17 cellular contexts compared by ENCODE assay signal in the genomic region with DNA sequence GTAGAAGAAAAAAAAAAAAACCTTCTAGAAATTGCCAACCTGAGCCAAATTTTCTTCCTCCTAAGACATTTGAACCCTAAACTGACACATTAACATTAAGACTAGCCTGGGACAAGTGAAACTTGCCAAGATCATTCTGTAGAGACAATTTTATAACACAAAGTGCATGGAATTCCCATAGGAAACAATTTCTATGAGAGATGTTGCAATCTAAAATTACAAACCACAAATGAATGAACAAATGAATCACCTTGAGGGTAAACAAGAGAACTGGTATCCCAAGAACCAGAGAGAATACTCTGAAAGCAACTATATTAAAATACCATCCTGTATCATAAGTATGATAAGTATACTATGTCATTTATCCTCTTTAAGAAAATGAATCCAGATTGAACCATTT.
DNase-seq lines count a peak whose midpoint lies in the region; ATAC-seq and TF ChIP-seq lines count a peak whose summit lies in the region.
"Had no signal": no experiment of that assay in that cellular context is flagged by ENCODE, and none has a peak within 500 bp of the region (broad histone marks: within the 10 kb centered on the region; RNA-seq: fewer than 3 reads in every experiment).

No MANE protein-coding gene starts in this region.

- H3K27ac Mint-ChIP-seq in effector memory CD8-positive, alpha-beta T cell = no peak overlapping the region

- peaks cover 23% of the 10 kb centered on the region for H3K4me1 ChIP-seq in ACC112 (ENCODE audit: control insufficient read depth, insufficient read depth, low read length, unreplicated experiment)
- H3K4me1 ChIP-seq: SJSA1 had no signal

- H3K4me3 ChIP-seq in ACC112 (ENCODE audit: low read depth, low read length) = no peak overlapping the region
- no peak overlapping the region for H3K4me3 ChIP-seq in epithelial cell of esophagus (ENCODE audit: low read length)
- H3K4me3 ChIP-seq: SJSA1 had no signal

- H3K9me3 Mint-ChIP-seq in effector memory CD8-positive, alpha-beta T cell = peaks cover 0 to 7% of the 10 kb centered on the region in 2 donors

- no peak overlapping the region for H3K4me3 Mint-ChIP-seq in effector memory CD8-positive, alpha-beta T cell

- peaks cover 36 to 38% of the 10 kb centered on the region in 2 donors for H3K27me3 Mint-ChIP-seq in effector memory CD8-positive, alpha-beta T cell

- no peaks in the 10 kb centered on the region for H3K36me3 ChIP-seq in ACC112 (ENCODE audit: insufficient read depth, low read length)
- H3K36me3 ChIP-seq: SJSA1 had no signal

- peaks cover 2% of the 10 kb centered on the region for H3K36me3 Mint-ChIP-seq in effector memory CD8-positive, alpha-beta T cell (ENCODE audit: insufficient read depth)

- ATAC-seq in HG03342 (IDR thresholded peaks at IDR 0.05; ENCODE audit: unreplicated experiment) = no peak
- ATAC-seq in effector memory CD8-positive, alpha-beta T cell (replicated peaks) = no peak

- H3K79me2 ChIP-seq in ACC112 (ENCODE audit: control insufficient read depth, insufficient read depth, low read length, unreplicated experiment) = no peaks in the 10 kb centered on the region

- peak; percentile 36 for DNase-seq in HT1080 (ENCODE audit: low read depth)
- peak; percentile 54 for DNase-seq in epithelial cell of esophagus (ENCODE audit: low read depth)
- peak; percentile 63 for DNase-seq in renal cortical epithelial cell (ENCODE audit: low read depth)
- DNase-seq in NCI-H1092 (lab: John Stamatoyannopoulos, UW) = no peak
- DNase-seq in effector memory CD8-positive, alpha-beta T cell = no peak
- no peak for DNase-seq in iPS-NIHi11 (ENCODE audit: low spot score)
- DNase-seq: 8988T; C1 segment of cervical spinal cord; DND-41; GF-D8; NCI-H1417 treated with DMSO at 0.1 percent for 48 hours; NCI-H1930; NCI-H69; NK-92 treated with Interleukin-12 subunit alpha and Interleukin-12 subunit beta, amount 100 ng/mL, for 24 hours had no signal

- H2AFZ ChIP-seq in ACC112 (ENCODE audit: low read length, unreplicated experiment) = no peak overlapping the region

- no peak for TF ChIP-seq CTCF in epithelial cell of esophagus (IDR thresholded peaks at IDR 0.05; ENCODE audit: insufficient read depth, low read depth, low read length, missing control alignments)

- peaks cover 23% of the 10 kb centered on the region for H3K27me3 ChIP-seq in ACC112 (ENCODE audit: insufficient read depth, low read length)
- H3K27me3 ChIP-seq: SJSA1 had no signal

- H3K27ac ChIP-seq in ACC112 (ENCODE audit: low read depth, low read length) = peak overlapping the region; percentile 37
- H3K27ac ChIP-seq: SJSA1 had no signal

- H3K4me1 Mint-ChIP-seq in effector memory CD8-positive, alpha-beta T cell (ENCODE audit: low read depth in 2 of 2) = no peaks in the 10 kb centered on the region

Comparison
In these comparisons a context has a peak if more than half of its experiments do, and no peak if none do; other contexts are left out.
1. DNase-seq: peak in HT1080 (single experiment), epithelial cell of esophagus (single experiment) and renal cortical epithelial cell (single experiment); none in NCI-H1092 (single experiment), effector memory CD8-positive, alpha-beta T cell (0 of 3) and iPS-NIHi11 (single experiment).